ENCODE assay signal across 1 cellular context in genomic region chr22:41862530-41863266, GRCh38.
TF ChIP-seq lines count a peak whose summit lies in the region.

No MANE protein-coding gene starts in this region.

TF ChIP-seq in IMR-90, 13 proteins besides CTCF, POLR2A, EP300 and RAD21 (continued from another document):
- TF ChIP-seq MAZ (IDR thresholded peaks at IDR 0.05; ENCODE audit: borderline replicate concordance, low read depth, low read length) (no peak), CEBPB (IDR thresholded peaks at IDR 0.05; ENCODE audit: low read depth, low read length) (no peak), RFX5 (IDR thresholded peaks at IDR 0.05; ENCODE audit: low read depth, low read length) (no peak), ELK1 (IDR thresholded peaks at IDR 0.05; ENCODE audit: borderline replicate concordance, low read depth, low read length) (no peak), RCOR1 (IDR thresholded peaks at IDR 0.05; ENCODE audit: insufficient replicate concordance, low read length) (no peak), CHD1 (IDR thresholded peaks at IDR 0.05; ENCODE audit: low read depth, low read length) (no peak), MXI1 (IDR thresholded peaks at IDR 0.05; ENCODE audit: borderline replicate concordance, low read depth, low read length) (no peak), FOS (IDR thresholded peaks at IDR 0.05; ENCODE audit: low read depth, low read length) (no peak), USF2 (IDR thresholded peaks at IDR 0.05; ENCODE audit: low read depth, low read length) (no peak), SMC3 (IDR thresholded peaks at IDR 0.05; ENCODE audit: low read depth, low read length) (no peak), BHLHE40 (IDR thresholded peaks at IDR 0.05; ENCODE audit: low read depth, low read length) (no peak)
